ENCODE assay signal across 1 cellular context in genomic region chr5:127041571-127041970, GRCh38.
TF ChIP-seq lines count a peak whose summit lies in the region.

No MANE protein-coding gene starts in this region.

TF ChIP-seq in WTC11, 78 proteins besides CTCF, POLR2A, EP300 and RAD21 (continued from another document):
- no peak for TF ChIP-seq MLX (CRISPR knock-in tag; IDR thresholded peaks at IDR 0.05)
- no peak for TF ChIP-seq ATF6 (CRISPR knock-in tag; IDR thresholded peaks at IDR 0.05)
- no peak for TF ChIP-seq NFATC4 (CRISPR knock-in tag; IDR thresholded peaks at IDR 0.05)
- TF ChIP-seq NR2C2 (CRISPR knock-in tag; IDR thresholded peaks at IDR 0.05) = no peak
- TF ChIP-seq NR3C1 (CRISPR knock-in tag; conservative IDR thresholded peaks at IDR 0.05; ENCODE audit: low read depth) = no peak
- TF ChIP-seq IRF2 (CRISPR knock-in tag; IDR thresholded peaks at IDR 0.05; ENCODE audit: borderline replicate concordance, low read depth) = no peak
- TF ChIP-seq GRHL2 (CRISPR knock-in tag; IDR thresholded peaks at IDR 0.05; ENCODE audit: insufficient replicate concordance, severe bottlenecking) = no peak
- no peak for TF ChIP-seq TEAD1 (CRISPR knock-in tag; IDR thresholded peaks at IDR 0.05)
- no peak for TF ChIP-seq FOXJ3 (CRISPR knock-in tag; IDR thresholded peaks at IDR 0.05; ENCODE audit: borderline replicate concordance)
- no peak for TF ChIP-seq AFF4 (CRISPR knock-in tag; IDR thresholded peaks at IDR 0.05; ENCODE audit: borderline replicate concordance)
- no peak for TF ChIP-seq CREM (CRISPR knock-in tag; IDR thresholded peaks at IDR 0.05)
- no peak for TF ChIP-seq ZNF138 (CRISPR knock-in tag; conservative IDR thresholded peaks at IDR 0.05)
- no peak for TF ChIP-seq SMAD3 (CRISPR knock-in tag; IDR thresholded peaks at IDR 0.05; ENCODE audit: borderline replicate concordance)
- no peak for TF ChIP-seq CDX4 (CRISPR knock-in tag; IDR thresholded peaks at IDR 0.05; ENCODE audit: borderline replicate concordance)
- TF ChIP-seq CBFB (CRISPR knock-in tag; IDR thresholded peaks at IDR 0.05; ENCODE audit: low read depth) = no peak
